Comparison of ENCODE assay signal across 10 cellular contexts in genomic region chr10:101529720-101530553, GRCh38.
"Had no signal": no experiment of that assay in that cellular context is flagged by ENCODE, and none has a peak within 500 bp of the region (broad histone marks: within the 10 kb centered on the region; RNA-seq: fewer than 3 reads in every experiment).

No MANE protein-coding gene starts in this region.

- H3K4me1 ChIP-seq: parathyroid adenoma, right atrium auricular region had no signal

- H3K27ac ChIP-seq: dorsolateral prefrontal cortex, parathyroid adenoma, right atrium auricular region had no signal

- ATAC-seq: esophagus mucosa; stimulated activated effector memory CD8-positive, alpha-beta T cell treated with anti-CD3 and anti-CD28 coated beads, Interleukin-12 subunit alpha, Interleukin-12 subunit beta, amount 100 ng/mL, for 72 hours had no signal

- DNase-seq: activated CD4-positive, alpha-beta memory T cell treated with anti-CD3 and anti-CD28 coated beads, Interleukin-2, amount 10 ng/mL, durations not matched to agents 7 days and 5 days; activated gamma-delta T cell treated with Interleukin-2 at 50 U/mL for 16 hours; activated naive CD8-positive, alpha-beta T cell treated with anti-CD3 and anti-CD28 coated beads for 36 hours; activated T-cell treated with anti-CD3 and anti-CD28 coated beads, Interleukin-2, amount 50 U/mL, for 48 hours; dorsolateral prefrontal cortex had no signal

- H3K27me3 ChIP-seq: dorsolateral prefrontal cortex, right atrium auricular region had no signal

- H3K4me3 ChIP-seq: dorsolateral prefrontal cortex, right atrium auricular region, smooth muscle cell had no signal

- H3K9me3 ChIP-seq: right atrium auricular region had no signal
